ENCODE assay signal across 8 cellular contexts in the genomic region with DNA sequence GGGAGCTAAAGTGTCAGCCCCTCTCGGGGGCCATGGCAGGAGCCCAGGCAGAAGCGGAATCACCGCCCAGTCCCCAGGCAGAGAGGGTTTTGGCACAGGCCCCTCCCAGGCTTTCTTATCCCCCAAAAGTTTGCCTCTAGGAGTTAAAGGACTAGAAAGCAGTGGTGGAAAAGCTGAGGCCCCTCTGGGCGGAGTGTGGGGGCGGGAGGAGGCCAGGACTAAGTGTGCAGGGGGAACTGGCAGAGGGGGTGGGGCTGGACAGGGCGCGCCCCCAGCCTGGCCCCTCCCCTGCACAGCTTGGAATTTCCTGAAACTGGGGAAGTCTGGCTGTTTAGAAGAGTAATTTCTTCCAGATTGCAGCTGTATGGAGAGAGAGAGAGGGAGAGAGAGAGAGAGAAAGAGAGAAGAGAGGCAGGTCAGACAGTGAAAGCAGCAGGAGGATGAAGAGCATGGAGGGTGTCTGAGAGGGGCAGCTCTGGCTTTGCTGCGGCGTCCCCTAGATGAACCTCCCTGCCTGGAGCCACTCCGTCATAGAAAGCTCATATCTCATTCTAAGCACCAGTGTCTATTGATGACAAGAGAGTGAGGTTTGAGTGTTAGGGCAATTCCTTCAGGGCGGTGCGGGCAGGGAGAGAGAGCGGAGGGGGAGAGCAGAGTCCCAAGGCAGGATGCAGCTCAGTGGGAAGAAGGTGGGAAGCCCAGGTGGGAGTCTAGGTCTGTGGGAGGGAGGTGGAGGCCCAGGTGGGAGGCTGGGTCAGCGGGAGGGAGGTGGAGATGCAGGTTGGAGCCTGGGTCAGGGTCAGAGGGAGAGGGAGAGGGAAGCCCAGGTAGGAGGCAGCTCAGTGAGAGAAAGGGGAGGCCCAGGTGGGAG. TPM values are rescaled to one million over a fixed set of nuclear protein-coding genes. Genes with fewer than 3 reads are reported as not detected.
DNase-seq lines count a peak whose midpoint lies in the region; ATAC-seq and TF ChIP-seq lines count a peak whose summit lies in the region.

A gene with protein sequence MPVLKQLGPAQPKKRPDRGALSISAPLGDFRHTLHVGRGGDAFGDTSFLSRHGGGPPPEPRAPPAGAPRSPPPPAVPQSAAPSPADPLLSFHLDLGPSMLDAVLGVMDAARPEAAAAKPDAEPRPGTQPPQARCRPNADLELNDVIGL (minus strand): TSS at position 226 of the 871 bp plus-strand sequence. CDS start 7,749 bp downstream, outside the sequence.

- peak within 1 kb of the TSS; percentile 65 for H3K4me3 Mint-ChIP-seq in T-helper 17 cell

- peaks cover 41% of the 10 kb centered on the region for H3K27me3 Mint-ChIP-seq in T-helper 17 cell

- peaks cover 24% of the 10 kb centered on the region for H3K4me1 Mint-ChIP-seq in T-helper 17 cell

- no peak within 1 kb of the TSS for H3K27ac Mint-ChIP-seq in T-helper 17 cell

- peak; percentile 27 for ATAC-seq in T-helper 17 cell
- peak; percentile 93 for ATAC-seq in omental fat pad (ENCODE audit: low FRiP score)
- no peak for ATAC-seq in HG02885 (IDR thresholded peaks at IDR 0.05; ENCODE audit: poor library complexity, unreplicated experiment)
- ATAC-seq in GM18867 (IDR thresholded peaks at IDR 0.05; ENCODE audit: unreplicated experiment) = no peak

- peaks cover 13% of the 10 kb centered on the region for H3K4me1 ChIP-seq in ES-I3 (ENCODE audit: insufficient read depth, low read length)

- peak within 1 kb of the TSS; percentile 64 to 78 for H3K4me3 ChIP-seq in foreskin fibroblast (ENCODE audit: low read depth in 1 of 2, low read length in 2 of 2)

- no peaks in the 10 kb centered on the region for H3K36me3 Mint-ChIP-seq in T-helper 17 cell (ENCODE audit: low read depth)

- no peak for DNase-seq in T-helper 17 cell
- peak; percentile 87 to 95 for DNase-seq in foreskin fibroblast
- no peak for DNase-seq in omental fat pad (ENCODE audit: low spot score)
- DNase-seq in NCI-H1105 treated with DMSO at 0.1 percent for 48 hours (lab: John Stamatoyannopoulos, UW) = no peak
- DNase-seq in DMS 273 treated with DMSO at 0.1 percent for 48 hours (lab: John Stamatoyannopoulos, UW) = no peak

- H3K36me3 ChIP-seq in ES-I3 (ENCODE audit: insufficient read depth, low read length) = no peaks in the 10 kb centered on the region

- peak within 1 kb of the TSS; percentile 49; the same call in 1 of the 2 replicates for H3K9ac ChIP-seq in ES-I3 (ENCODE audit: low read depth, low read length)

- no peak for TF ChIP-seq CTCF in foreskin fibroblast (IDR thresholded peaks at IDR 0.05; ENCODE audit: low read depth, low read length)
- no peak for TF ChIP-seq CTCF in omental fat pad (IDR thresholded peaks at IDR 0.05)

- H3K9me3 ChIP-seq in ES-I3 (ENCODE audit: control insufficient read depth, insufficient read depth, low read length) = no peaks in the 10 kb centered on the region
- H3K9me3 ChIP-seq in T-helper 17 cell (ENCODE audit: control insufficient read depth, low read length, poor library complexity, severe bottlenecking) = no peaks in the 10 kb centered on the region

RNA-seq across cellular contexts. Expression of the gene that starts here (rescaled TPM):
- total RNA-seq in T-helper 17 cell = not detected
- total RNA-seq in omental fat pad = 10 to 100 TPM; 12.1 to 24.1 (median 17.4) TPM

Comparison
In these comparisons a context has a peak if more than half of its experiments do, and no peak if none do; other contexts are left out.
1. RNA of the gene that starts here (total RNA-seq): 12.1 to 24.1 TPM in omental fat pad; not detected in T-helper 17 cell; every median in the first group is over 10 times any median in the second.
2. Peak in ATAC-seq in T-helper 17 cell; RNA of the gene not detected or under 1 TPM.
3. DNase-seq: peak in foreskin fibroblast (2 of 2); none in T-helper 17 cell (0 of 3), omental fat pad (single experiment), NCI-H1105 treated with DMSO at 0.1 percent for 48 hours (single experiment) and DMS 273 treated with DMSO at 0.1 percent for 48 hours (single experiment).